In the genomic region with DNA sequence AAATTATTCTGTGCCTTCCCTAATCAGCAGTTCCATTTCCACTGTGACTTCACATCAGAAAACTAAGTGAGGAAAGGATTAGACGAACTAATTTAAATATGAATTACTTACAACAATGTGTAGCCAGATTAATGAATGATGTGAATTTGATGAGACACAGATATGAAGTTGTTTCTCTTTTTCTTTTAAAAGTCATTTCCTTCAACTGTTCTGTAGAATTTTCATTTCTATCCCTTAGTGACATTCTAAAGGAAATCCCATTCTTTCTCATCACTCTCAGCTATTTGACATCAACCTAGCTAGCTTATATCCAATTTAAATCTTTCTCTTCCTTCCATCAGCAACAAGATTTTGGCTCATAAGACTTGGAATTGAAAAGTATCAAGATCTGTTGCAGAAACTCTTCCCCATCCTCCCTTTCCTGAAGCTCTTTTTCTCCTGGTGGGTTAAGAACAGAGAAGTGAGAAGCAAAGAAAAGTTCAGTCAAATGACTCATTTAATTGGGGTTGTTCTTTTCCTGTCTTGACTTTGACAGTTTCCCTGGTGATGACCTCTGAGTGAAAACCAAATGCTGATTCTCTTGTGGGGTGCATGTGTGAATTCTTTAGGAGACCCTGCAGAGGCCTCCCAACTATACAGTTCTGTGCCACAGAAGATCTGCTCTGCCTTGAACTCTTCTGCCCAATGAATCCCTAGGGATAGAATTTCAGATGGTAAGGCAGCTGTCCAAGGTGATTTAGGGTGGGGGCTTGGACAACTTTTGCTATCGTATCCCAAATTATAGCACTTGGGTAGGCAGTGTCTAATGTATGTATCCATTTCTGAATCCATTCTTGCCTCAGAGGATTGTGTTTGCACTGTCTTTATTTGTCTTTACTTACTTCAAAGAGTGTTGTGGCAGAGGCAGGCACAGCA, we compare ENCODE assay signal across 18 cellular contexts.
A peak's percentile ranks its signal among the peaks of the same experiment; 100 is the strongest.
DNase-seq lines count a peak whose midpoint lies in the region; ATAC-seq, FAIRE-seq and TF ChIP-seq lines count a peak whose summit lies in the region.
"Had no signal": no experiment of that assay in that cellular context is flagged by ENCODE, and none has a peak within 500 bp of the region (broad histone marks: within the 10 kb centered on the region; RNA-seq: fewer than 3 reads in every experiment).

No MANE protein-coding gene starts in this region.

- H3K9me3 Mint-ChIP-seq in activated naive CD8-positive, alpha-beta T cell treated with anti-CD3 and anti-CD28 coated beads, Interleukin-2, amount 50 U/mL, for 24 hours: peaks cover 20% of the 10 kb centered on the region
- peaks cover 17% of the 10 kb centered on the region for H3K9me3 Mint-ChIP-seq in activated naive CD8-positive, alpha-beta T cell treated with anti-CD3 and anti-CD28 coated beads for 36 hours
- H3K9me3 Mint-ChIP-seq in stimulated activated effector memory CD8-positive, alpha-beta T cell treated with anti-CD3 and anti-CD28 coated beads, Interleukin-12 subunit alpha, Interleukin-12 subunit beta, amount 100 ng/mL, for 72 hours: peaks cover 15% of the 10 kb centered on the region
- H3K9me3 Mint-ChIP-seq: endodermal cell had no signal

- H3K27me3 Mint-ChIP-seq in activated naive CD8-positive, alpha-beta T cell treated with anti-CD3 and anti-CD28 coated beads, Interleukin-2, amount 50 U/mL, for 24 hours: peaks cover 10% of the 10 kb centered on the region
- H3K27me3 Mint-ChIP-seq in activated naive CD8-positive, alpha-beta T cell treated with anti-CD3 and anti-CD28 coated beads for 36 hours: peaks cover 12% of the 10 kb centered on the region

- no peaks in the 10 kb centered on the region for H3K9me1 ChIP-seq in endothelial cell of umbilical vein (replicated peaks; ENCODE audit: control insufficient read depth, extremely low read depth, insufficient read depth, low read length)

- no peak for TF ChIP-seq POLR2A in endothelial cell of umbilical vein (IDR thresholded peaks at IDR 0.05; ENCODE audit: low read depth, low read length)

- no peak overlapping the region for H2AFZ ChIP-seq in endothelial cell of umbilical vein (ENCODE audit: low read depth, low read length)

- H4K20me1 ChIP-seq in endothelial cell of umbilical vein (replicated peaks; ENCODE audit: control insufficient read depth, extremely low read depth, insufficient read depth, low read length): no peaks in the 10 kb centered on the region

- H3K9ac ChIP-seq in endothelial cell of umbilical vein (replicated peaks; ENCODE audit: extremely low read depth, insufficient read depth, low read length): peak overlapping the region; percentile 72
- H3K9ac ChIP-seq: KMS-11 had no signal

- no peaks in the 10 kb centered on the region for H3K79me2 ChIP-seq in endothelial cell of umbilical vein (ENCODE audit: control insufficient read depth, insufficient read depth, low read length)

- dilution Hi-C loops in endothelial cell of umbilical vein (cut with MboI; ENCODE audit: extremely low pct_ligation_motif_present, low sequenced_read_pairs): no loop called here

- peak; percentile 80 for FAIRE-seq in endothelial cell of umbilical vein (lab: Jason Lieb, UNC)
- FAIRE-seq: frontal cortex had no signal

- H3K27ac Mint-ChIP-seq in activated naive CD8-positive, alpha-beta T cell treated with anti-CD3 and anti-CD28 coated beads, Interleukin-2, amount 50 U/mL, for 24 hours: no peak overlapping the region
- no peak overlapping the region for H3K27ac Mint-ChIP-seq in activated naive CD8-positive, alpha-beta T cell treated with anti-CD3 and anti-CD28 coated beads for 36 hours
- H3K27ac Mint-ChIP-seq in stimulated activated effector memory CD8-positive, alpha-beta T cell treated with anti-CD3 and anti-CD28 coated beads, Interleukin-12 subunit alpha, Interleukin-12 subunit beta, amount 100 ng/mL, for 72 hours: no peak overlapping the region
- H3K27ac Mint-ChIP-seq: CD8-positive, alpha-beta memory T cell; endodermal cell; naive thymus-derived CD4-positive, alpha-beta T cell had no signal

- H3K4me1 ChIP-seq in endothelial cell of umbilical vein (ENCODE audit: control insufficient read depth, extremely low read depth, insufficient read depth, low read length): peaks cover 54% of the 10 kb centered on the region

- H3K4me3 Mint-ChIP-seq in activated naive CD8-positive, alpha-beta T cell treated with anti-CD3 and anti-CD28 coated beads, Interleukin-2, amount 50 U/mL, for 24 hours: no peak overlapping the region
- no peak overlapping the region for H3K4me3 Mint-ChIP-seq in activated naive CD8-positive, alpha-beta T cell treated with anti-CD3 and anti-CD28 coated beads for 36 hours
- no peak overlapping the region for H3K4me3 Mint-ChIP-seq in stimulated activated effector memory CD8-positive, alpha-beta T cell treated with anti-CD3 and anti-CD28 coated beads, Interleukin-12 subunit alpha, Interleukin-12 subunit beta, amount 100 ng/mL, for 72 hours
- H3K4me3 Mint-ChIP-seq: CD8-positive, alpha-beta memory T cell; endodermal cell; naive thymus-derived CD4-positive, alpha-beta T cell had no signal

- H3K4me1 Mint-ChIP-seq in activated naive CD8-positive, alpha-beta T cell treated with anti-CD3 and anti-CD28 coated beads, Interleukin-2, amount 50 U/mL, for 24 hours: peaks cover 9% of the 10 kb centered on the region
- peaks cover 4% of the 10 kb centered on the region for H3K4me1 Mint-ChIP-seq in activated naive CD8-positive, alpha-beta T cell treated with anti-CD3 and anti-CD28 coated beads for 36 hours
- H3K4me1 Mint-ChIP-seq in stimulated activated effector memory CD8-positive, alpha-beta T cell treated with anti-CD3 and anti-CD28 coated beads, Interleukin-12 subunit alpha, Interleukin-12 subunit beta, amount 100 ng/mL, for 72 hours: no peaks in the 10 kb centered on the region
- H3K4me1 Mint-ChIP-seq: CD8-positive, alpha-beta memory T cell had no signal

- no peaks in the 10 kb centered on the region for H3K27me3 ChIP-seq in endothelial cell of umbilical vein (ENCODE audit: control insufficient read depth in 2 of 2, insufficient read depth in 2 of 2, low read length in 2 of 2)

- intact Hi-C loops in endothelial cell of umbilical vein (cut with micrococcal nuclease): loop anchor here (1.0 to 2.0 kb wide), 4 partner anchors 9 to 355 kb away; a partner anchor contains a TSS

- no peak for DNase-seq in activated naive CD8-positive, alpha-beta T cell treated with anti-CD3 and anti-CD28 coated beads, Interleukin-2, amount 50 U/mL, for 24 hours
- no peak for DNase-seq in activated naive CD8-positive, alpha-beta T cell treated with anti-CD3 and anti-CD28 coated beads for 36 hours
- DNase-seq in MV-4-11 (lab: John Stamatoyannopoulos, UW) (peak; percentile 46), endothelial cell of umbilical vein (ENCODE audit: low read depth, low spot score) (peak; percentile 69), DMS 273 treated with DMSO at 0.1 percent for 48 hours (lab: John Stamatoyannopoulos, UW) (no peak)
- DNase-seq in stimulated activated effector memory CD8-positive, alpha-beta T cell treated with anti-CD3 and anti-CD28 coated beads, Interleukin-12 subunit alpha, Interleukin-12 subunit beta, amount 100 ng/mL, for 72 hours (ENCODE audit: low spot score in 2 of 2): no peak
- DNase-seq: activated naive CD4-positive, alpha-beta T cell treated with anti-CD3 and anti-CD28 coated beads, Interleukin-2, amount 50 U/mL, for 16 hours; CD8-positive, alpha-beta memory T cell; endodermal cell; naive thymus-derived CD4-positive, alpha-beta T cell; NCI-H1694; NCI-H446 treated with DMSO at 0.1 percent for 48 hours; stimulated activated CD4-positive, alpha-beta T cell treated with anti-CD3 and anti-CD28 coated beads, Interleukin-15, amount 100 ng/mL, for 24 hours; T-helper 9 cell had no signal

- H3K4me3 ChIP-seq in endothelial cell of umbilical vein (replicated peaks in 1 of 3; ENCODE audit: insufficient read depth in 1 of 3, low read depth in 1 of 3, low read length in 3 of 3): peak overlapping the region in 1 of 3 experiments; percentile 10

- H3K9me3 ChIP-seq in endothelial cell of umbilical vein (replicated peaks; ENCODE audit: control insufficient read depth, insufficient read depth, low read length): no peaks in the 10 kb centered on the region

- H3K36me3 ChIP-seq in endothelial cell of umbilical vein (ENCODE audit: control insufficient read depth in 2 of 2, extremely low read depth in 1 of 2, insufficient read depth in 2 of 2, low read length in 2 of 2): no peaks in the 10 kb centered on the region

- POLR2A ChIA-PET in endothelial cell of umbilical vein (lab: Charles Lee): interaction anchor here (0.6 to 1.3 kb wide), 2 partner anchors 25 to 52 kb away, joined by 3 read pairs; no protein-coding TSS in a partner anchor

- peaks cover 1% of the 10 kb centered on the region for H3K36me3 Mint-ChIP-seq in activated naive CD8-positive, alpha-beta T cell treated with anti-CD3 and anti-CD28 coated beads, Interleukin-2, amount 50 U/mL, for 24 hours (ENCODE audit: low read depth)
- H3K36me3 Mint-ChIP-seq in activated naive CD8-positive, alpha-beta T cell treated with anti-CD3 and anti-CD28 coated beads for 36 hours: peaks cover 2% of the 10 kb centered on the region
- H3K36me3 Mint-ChIP-seq in stimulated activated effector memory CD8-positive, alpha-beta T cell treated with anti-CD3 and anti-CD28 coated beads, Interleukin-12 subunit alpha, Interleukin-12 subunit beta, amount 100 ng/mL, for 72 hours: no peaks in the 10 kb centered on the region

- CTCF ChIA-PET in endothelial cell of umbilical vein (lab: Charles Lee): interaction anchor here (1.7 to 3.3 kb wide), 3 partner anchors 10 to 54 kb away, joined by 7 to 18 read pairs (median 11); no protein-coding TSS in a partner anchor

- no peak for TF ChIP-seq CTCF in endothelial cell of umbilical vein (IDR thresholded peaks at IDR 0.05; ENCODE audit: extremely low read depth in 1 of 2, insufficient read depth in 1 of 2, low read depth in 1 of 2, low read length in 2 of 2)

- peak; percentile 52 for ATAC-seq in activated naive CD8-positive, alpha-beta T cell treated with anti-CD3 and anti-CD28 coated beads, Interleukin-2, amount 50 U/mL, for 24 hours
- ATAC-seq in stimulated activated effector memory CD8-positive, alpha-beta T cell treated with anti-CD3 and anti-CD28 coated beads, Interleukin-12 subunit alpha, Interleukin-12 subunit beta, amount 100 ng/mL, for 72 hours: peak; percentile 74
- ATAC-seq in HG03571 (IDR thresholded peaks at IDR 0.05; ENCODE audit: unreplicated experiment) (no peak), HG02798 (IDR thresholded peaks at IDR 0.05; ENCODE audit: poor library complexity, unreplicated experiment) (no peak)
- ATAC-seq: naive thymus-derived CD4-positive, alpha-beta T cell had no signal

- H3K4me2 ChIP-seq in endothelial cell of umbilical vein (ENCODE audit: insufficient read depth, low read length): peak overlapping the region; percentile 82
- H3K4me2 ChIP-seq: KMS-11 had no signal

- H3K27ac ChIP-seq in endothelial cell of umbilical vein (ENCODE audit: insufficient read depth, low read depth, low read length): peak overlapping the region; percentile 94
- H3K27ac ChIP-seq: KMS-11 had no signal

- BruUV-seq in endothelial cell of umbilical vein (replicated peaks; lab: Mats Ljungman, UMichigan): TSS peak; percentile 49

TF ChIP-seq in endothelial cell of umbilical vein, 7 proteins besides CTCF, POLR2A, EP300 and RAD21 (continues in another document):
- peak; percentile 52 for TF ChIP-seq JUN (IDR thresholded peaks at IDR 0.05; ENCODE audit: borderline replicate concordance, insufficient read depth, insufficient read length, low read depth)
- no peak for TF ChIP-seq GATA2 (IDR thresholded peaks at IDR 0.05; ENCODE audit: insufficient read depth, insufficient read length, low read depth, low read length)
- no peak for TF ChIP-seq MYC (IDR thresholded peaks at IDR 0.05; ENCODE audit: low read depth, low read length)

Comparison
In these comparisons a context has a peak if more than half of its experiments do, and no peak if none do; other contexts are left out.
1. ATAC-seq: peak in activated naive CD8-positive, alpha-beta T cell treated with anti-CD3 and anti-CD28 coated beads, Interleukin-2, amount 50 U/mL, for 24 hours (single experiment) and stimulated activated effector memory CD8-positive, alpha-beta T cell treated with anti-CD3 and anti-CD28 coated beads, Interleukin-12 subunit alpha, Interleukin-12 subunit beta, amount 100 ng/mL, for 72 hours (single experiment); none in HG03571 (single experiment) and HG02798 (single experiment).
2. DNase-seq: peak in MV-4-11 (single experiment) and endothelial cell of umbilical vein (single experiment); none in activated naive CD8-positive, alpha-beta T cell treated with anti-CD3 and anti-CD28 coated beads, Interleukin-2, amount 50 U/mL, for 24 hours (single experiment), activated naive CD8-positive, alpha-beta T cell treated with anti-CD3 and anti-CD28 coated beads for 36 hours (single experiment), stimulated activated effector memory CD8-positive, alpha-beta T cell treated with anti-CD3 and anti-CD28 coated beads, Interleukin-12 subunit alpha, Interleukin-12 subunit beta, amount 100 ng/mL, for 72 hours (0 of 2) and DMS 273 treated with DMSO at 0.1 percent for 48 hours (single experiment).